Comparison of ENCODE assay signal across 14 cellular contexts in the genomic region with DNA sequence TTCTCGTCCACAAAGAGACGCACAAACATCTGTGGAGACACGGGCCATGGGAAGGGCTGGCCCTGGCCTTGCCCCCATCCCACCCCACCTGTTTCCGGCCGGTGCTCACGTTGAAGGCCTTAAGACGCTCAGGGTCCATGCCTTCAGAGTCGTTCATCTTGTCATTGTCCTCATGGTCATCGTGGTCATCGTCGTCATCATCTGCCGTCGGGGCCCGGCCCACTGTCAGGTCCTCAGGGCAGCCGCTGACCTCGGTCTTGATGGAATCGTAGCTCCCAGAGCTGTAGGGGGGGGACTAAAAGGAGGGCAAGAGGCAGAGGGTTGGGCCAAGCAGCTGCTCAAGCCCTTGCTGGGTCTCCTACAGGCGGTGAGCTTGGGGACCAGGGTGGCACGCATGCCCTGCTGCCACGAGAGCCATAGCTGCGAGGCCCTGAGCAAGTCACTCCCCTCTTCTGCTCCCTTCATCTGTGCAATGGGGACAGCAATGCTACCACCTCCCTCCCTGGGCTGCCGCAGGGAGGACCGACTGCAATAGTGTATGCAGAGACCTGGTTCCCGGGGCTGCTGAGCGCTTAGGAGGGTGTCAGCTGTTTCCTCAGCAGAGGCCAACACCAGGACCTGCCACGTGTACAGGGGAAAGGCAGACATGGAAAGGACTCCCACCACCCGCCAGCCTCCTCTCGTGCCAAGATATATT.
"Had no signal": no experiment of that assay in that cellular context is flagged by ENCODE, and none has a peak within 500 bp of the region (broad histone marks: within the 10 kb centered on the region; RNA-seq: fewer than 3 reads in every experiment).

No MANE protein-coding gene starts in this region.

- ATAC-seq: activated T-helper 17 cell treated with anti-CD3 and anti-CD28 coated beads, Interleukin-2, amount 50 U/mL, for 72 hours; pancreas had no signal

- DNase-seq: activated CD4-positive, alpha-beta T cell treated with anti-CD3 and anti-CD28 coated beads for 4 hours; activated naive CD4-positive, alpha-beta T cell treated with anti-CD3 and anti-CD28 coated beads, Interleukin-2, amount 10 ng/mL, durations not matched to agents 7 days and 5 days; amygdala; cerebellar nuclear complex; esophagus squamous epithelium; foreskin fibroblast; mesendoderm; retina; tibial artery had no signal

- FAIRE-seq: endometrium, pancreas had no signal

- H3K9me3 Mint-ChIP-seq: activated naive CD4-positive, alpha-beta T cell treated with anti-CD3 and anti-CD28 coated beads, Interleukin-2, amount 10 ng/mL, durations not matched to agents 7 days and 5 days; activated T-helper 17 cell treated with anti-CD3 and anti-CD28 coated beads, Interleukin-2, amount 50 U/mL, for 72 hours; brain; neural crest cell had no signal

- H3K27me3 Mint-ChIP-seq: activated naive CD4-positive, alpha-beta T cell treated with anti-CD3 and anti-CD28 coated beads, Interleukin-2, amount 10 ng/mL, durations not matched to agents 7 days and 5 days; activated T-helper 17 cell treated with anti-CD3 and anti-CD28 coated beads, Interleukin-2, amount 50 U/mL, for 72 hours had no signal

- H3K27ac ChIP-seq: esophagus squamous epithelium, pancreas, tibial artery had no signal

- H3K27me3 ChIP-seq: esophagus squamous epithelium, pancreas, tibial artery had no signal

- H3K9me3 ChIP-seq: esophagus squamous epithelium, pancreas, tibial artery had no signal

- H3K4me1 Mint-ChIP-seq: activated naive CD4-positive, alpha-beta T cell treated with anti-CD3 and anti-CD28 coated beads, Interleukin-2, amount 10 ng/mL, durations not matched to agents 7 days and 5 days; activated T-helper 17 cell treated with anti-CD3 and anti-CD28 coated beads, Interleukin-2, amount 50 U/mL, for 72 hours had no signal

- H3K4me3 Mint-ChIP-seq: activated naive CD4-positive, alpha-beta T cell treated with anti-CD3 and anti-CD28 coated beads, Interleukin-2, amount 10 ng/mL, durations not matched to agents 7 days and 5 days; activated T-helper 17 cell treated with anti-CD3 and anti-CD28 coated beads, Interleukin-2, amount 50 U/mL, for 72 hours; brain had no signal

- H3K4me3 ChIP-seq: esophagus squamous epithelium, pancreas, tibial artery had no signal
